Comparison of ENCODE assay signal across 26 cellular contexts in genomic region chr2:182031956-182032355, GRCh38. TPM values are rescaled to one million over a fixed set of nuclear protein-coding genes. Genes with fewer than 3 reads are reported as not detected.
"Had no signal": no experiment of that assay in that cellular context is flagged by ENCODE, and none has a peak within 500 bp of the region (broad histone marks: within the 10 kb centered on the region; RNA-seq: fewer than 3 reads in every experiment).

No MANE protein-coding gene starts in this region.

- H3K9me3 ChIP-seq: ascending aorta, body of pancreas, SJSA1 had no signal

- ATAC-seq: activated CD4-positive, CD25-positive, alpha-beta regulatory T cell treated with anti-CD3 and anti-CD28 coated beads, Interleukin-2, amount 50 U/mL, for 24 hours; activated CD8-positive, alpha-beta T cell treated with anti-CD3 and anti-CD28 coated beads, Interleukin-2, amount 10 ng/mL, durations not matched to agents 7 days and 5 days; body of pancreas had no signal

- H3K27me3 ChIP-seq: ascending aorta, body of pancreas, SJSA1 had no signal

- H3K4me3 ChIP-seq: ascending aorta, body of pancreas, SJSA1 had no signal

- H3K27ac ChIP-seq: ascending aorta, body of pancreas, SJSA1 had no signal

- H3K36me3 ChIP-seq: ascending aorta, SJSA1 had no signal

- H3K4me1 ChIP-seq: ascending aorta, body of pancreas had no signal

- FAIRE-seq: bronchial epithelial cell, RCC 7860 had no signal

- DNase-seq: activated CD4-positive, alpha-beta T cell treated with anti-CD3 and anti-CD28 coated beads for 4 hours; activated CD8-positive, alpha-beta memory T cell treated with anti-CD3 and anti-CD28 coated beads, Interleukin-2, amount 50 U/mL, for 48 hours; activated CD8-positive, alpha-beta T cell treated with anti-CD3 and anti-CD28 coated beads, Interleukin-2, amount 10 ng/mL, durations not matched to agents 7 days and 5 days; activated effector memory CD4-positive, alpha-beta T cell treated with Interleukin-2 at 50 U/mL for 16 hours; activated naive CD4-positive, alpha-beta T cell; activated T-cell treated with anti-CD3 and anti-CD28 coated beads, Interleukin-2, amount 50 U/mL, for 1 hour; amniotic stem cell; body of pancreas; central memory CD4-positive, alpha-beta T cell; NCI-H1092; NCI-H1417 treated with DMSO at 0.1 percent for 48 hours; NCI-H1694; NCI-H2029; NCI-H2107; NCI-H2171 treated with DMSO at 0.1 percent for 48 hours; NCI-H345; NCI-H510A; NCI-H69; SHP77 had no signal

RNA-seq across cellular contexts. Expression of gene PPP1R1C, which starts 46.3 kb away (rescaled TPM):
- total RNA-seq: activated CD8-positive, alpha-beta T cell treated with anti-CD3 and anti-CD28 coated beads, Interleukin-2, amount 10 ng/mL, durations not matched to agents 7 days and 5 days; activated T-helper 1 cell treated with anti-CD3 and anti-CD28 coated beads, Interleukin-12 subunit alpha, Interleukin-12 subunit beta, Interleukin-2, Interleukin-4 antibody, amounts not matched to agents 30 ng/mL and 10 ng/mL and 1 ng/mL, durations not matched to agents 14 hours and 24 hours and 36 hours; ascending aorta; MCF 10A had no signal
